8 cellular contexts compared by ENCODE assay signal in genomic region chr10:102114861-102115618, GRCh38. TPM values are rescaled to one million over a fixed set of nuclear protein-coding genes. Genes with fewer than 3 reads are reported as not detected.
A peak's percentile ranks its signal among the peaks of the same experiment; 100 is the strongest.
DNase-seq lines count a peak whose midpoint lies in the region; ATAC-seq, FAIRE-seq and TF ChIP-seq lines count a peak whose summit lies in the region.

No MANE protein-coding gene starts in this region.

- WGBS in A549 (ENCODE audit: missing lambda C conversion rate): 6% methylated on average over 15 of the region's 23 CpGs

- peak overlapping the region; percentile 99 for H3K4me2 ChIP-seq in A549

- CTCF ChIA-PET in A549 (lab: Yijun Ruan, JAX): interaction anchor here (0.7 to 8.7 kb wide), 3 partner anchors 14 to 42 kb away, joined by 3 to 55 read pairs (median 3); no protein-coding TSS in a partner anchor

- H3K4me3 ChIP-seq in A549: peak overlapping the region; percentile 90

- TF ChIP-seq RAD21 in A549 (conservative IDR thresholded peaks at IDR 0.05 in 1 of 2, IDR thresholded peaks at IDR 0.05 in 1 of 2): no peak

- H3K27ac ChIP-seq in A549: peak overlapping the region; percentile 95 to 96

- DNase-seq in A549 (ENCODE audit: low read depth in 1 of 2, low spot score in 1 of 2) (peak; percentile 73 to 76), GM18507 (ENCODE audit: extremely low spot score, insufficient read length, low read depth) (peak; percentile 57), NCI-H2227 (lab: John Stamatoyannopoulos, UW; ENCODE audit: unreplicated experiment) (peak; percentile 84), cerebellum (ENCODE audit: low spot score) (peak; percentile 92), kidney tubule cell (ENCODE audit: low spot score) (peak; percentile 86)
- DNase-seq in activated CD4-positive, alpha-beta T cell treated with anti-CD3 and anti-CD28 coated beads for 1 hour: peak; percentile 69
- DNase-seq in stimulated activated CD4-positive, alpha-beta T cell treated with anti-CD3 and anti-CD28 coated beads, Interleukin-1b, Interleukin-23, amount 100 ng/mL, for 24 hours (ENCODE audit: low read depth in 4 of 4, low spot score in 1 of 4): peak; percentile 55 to 90 (median 78)

- POLR2A ChIA-PET in A549 (lab: Yijun Ruan, JAX): interaction anchor here (0.6 to 2.0 kb wide), 14 partner anchors 10 to 1185 kb away, joined by 3 to 12 read pairs (median 5); partner anchors contain the start of genes NOLC1, OGA and PPRC1

- peak; percentile 95 for TF ChIP-seq POLR2A in A549 (IDR thresholded peaks at IDR 0.05; ENCODE audit: low read length)

- peaks cover 63% of the 10 kb centered on the region for H3K4me1 ChIP-seq in A549

- H3K9me3 ChIP-seq in A549: no peaks in the 10 kb centered on the region

- no peak for TF ChIP-seq CTCF in A549 (IDR thresholded peaks at IDR 0.05)

- ATAC-seq in A549 (peak; percentile 67 to 87), HG03045 (IDR thresholded peaks at IDR 0.05; ENCODE audit: unreplicated experiment) (peak; percentile 74)

- FAIRE-seq in A549 (lab: Jason Lieb, UNC): no peak
- FAIRE-seq in GM18507 (lab: Jason Lieb, UNC): peak; percentile 94

- no peak for TF ChIP-seq EP300 in A549 (IDR thresholded peaks at IDR 0.05)

TF ChIP-seq in A549, 52 proteins besides CTCF, POLR2A, EP300 and RAD21:
- TF ChIP-seq JUN (IDR thresholded peaks at IDR 0.05): peak; percentile 30 to 31; a peak in 3 of 5 replicates
- TF ChIP-seq, protein P1, sequence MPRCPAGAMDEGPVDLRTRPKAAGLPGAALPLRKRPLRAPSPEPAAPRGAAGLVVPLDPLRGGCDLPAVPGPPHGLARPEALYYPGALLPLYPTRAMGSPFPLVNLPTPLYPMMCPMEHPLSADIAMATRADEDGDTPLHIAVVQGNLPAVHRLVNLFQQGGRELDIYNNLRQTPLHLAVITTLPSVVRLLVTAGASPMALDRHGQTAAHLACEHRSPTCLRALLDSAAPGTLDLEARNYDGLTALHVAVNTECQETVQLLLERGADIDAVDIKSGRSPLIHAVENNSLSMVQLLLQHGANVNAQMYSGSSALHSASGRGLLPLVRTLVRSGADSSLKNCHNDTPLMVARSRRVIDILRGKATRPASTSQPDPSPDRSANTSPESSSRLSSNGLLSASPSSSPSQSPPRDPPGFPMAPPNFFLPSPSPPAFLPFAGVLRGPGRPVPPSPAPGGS (IDR thresholded peaks at IDR 0.05): peak; percentile 83; the same call in 2 of the 3 replicates
- peak; percentile 59; the same call in 1 of the 2 replicates for TF ChIP-seq PBX3 (IDR thresholded peaks at IDR 0.05)
- TF ChIP-seq HOXA7 (CRISPR knock-in tag; IDR thresholded peaks at IDR 0.05): no peak

RNA-seq across cellular contexts. Expression of gene LDB1, which starts 5.1 kb away (rescaled TPM):
- 47.0 and 47.5 TPM in 2 replicates for polyA plus RNA-seq in A549 (2011; rRNA removed)
- polyA plus RNA-seq in A549 (2012; cell fraction: cytosol; rRNA removed): 47.6 and 55.4 TPM in 2 replicates
- polyA plus RNA-seq in A549 (2012; cell fraction: nucleus; rRNA removed): 145 and 151 TPM in 2 replicates
- 33.3 to 37.3 TPM (median 37.2 TPM) in 3 replicates for polyA plus RNA-seq in A549 (2017; fragmentation: RNase III; extraction: RNeasy Plus Mini Kit Qiagen cat#74134 plus additional on column Dnase treatment)
- 63.4 and 69.4 TPM in 2 replicates for polyA minus RNA-seq in A549 (2011; rRNA and poly(A)+ RNA removed)
- total RNA-seq in cerebellum: 73.6 TPM

RNA-seq across cellular contexts. Expression of gene PPRC1, which starts 17.8 kb away (rescaled TPM):
- polyA plus RNA-seq in A549 (2011; rRNA removed) (27.0 and 34.1 TPM in 2 replicates), A549 (2017; fragmentation: RNase III; extraction: RNeasy Plus Mini Kit Qiagen cat#74134 plus additional on column Dnase treatment) (43.9 to 49.1 TPM (median 44.1 TPM) in 3 replicates)
- polyA plus RNA-seq in A549 (2012; cell fraction: cytosol; rRNA removed): 42.6 and 53.3 TPM in 2 replicates
- 149 and 152 TPM in 2 replicates for polyA plus RNA-seq in A549 (2012; cell fraction: nucleus; rRNA removed)
- polyA minus RNA-seq in A549 (2011; rRNA and poly(A)+ RNA removed): 59.6 and 71.3 TPM in 2 replicates
- 12.3 TPM for total RNA-seq in cerebellum

RNA-seq across cellular contexts. Expression of gene NOLC1, which starts 37.1 kb away (rescaled TPM):
- polyA plus RNA-seq in A549 (2011; rRNA removed) (128 and 188 TPM in 2 replicates), A549 (2017; fragmentation: RNase III; extraction: RNeasy Plus Mini Kit Qiagen cat#74134 plus additional on column Dnase treatment) (123 to 155 TPM (median 129 TPM) in 3 replicates)
- 98.0 and 113 TPM in 2 replicates for polyA plus RNA-seq in A549 (2012; cell fraction: cytosol; rRNA removed)
- polyA plus RNA-seq in A549 (2012; cell fraction: nucleus; rRNA removed): 76.9 and 103 TPM in 2 replicates
- polyA minus RNA-seq in A549 (2011; rRNA and poly(A)+ RNA removed): 65.4 and 65.9 TPM in 2 replicates
- total RNA-seq in cerebellum: 25.6 TPM

RNA-seq across cellular contexts. Expression of gene HPS6, which starts 49.9 kb away (rescaled TPM):
- polyA plus RNA-seq in A549 (2011; rRNA removed) (5.6 and 7.6 TPM in 2 replicates), A549 (2017; fragmentation: RNase III; extraction: RNeasy Plus Mini Kit Qiagen cat#74134 plus additional on column Dnase treatment) (13.0 to 16.7 TPM (median 15.3 TPM) in 3 replicates)
- 6.6 and 10.0 TPM in 2 replicates for polyA plus RNA-seq in A549 (2012; cell fraction: cytosol; rRNA removed)
- 11.4 and 12.5 TPM in 2 replicates for polyA plus RNA-seq in A549 (2012; cell fraction: nucleus; rRNA removed)
- polyA minus RNA-seq in A549 (2011; rRNA and poly(A)+ RNA removed): 12.1 and 15.2 TPM in 2 replicates
- 6.5 TPM for total RNA-seq in cerebellum

RNA-seq across cellular contexts. Expression of gene ARMH3, which starts 59.1 kb away (rescaled TPM):
- polyA plus RNA-seq in A549 (2011; rRNA removed) (17.3 and 20.1 TPM in 2 replicates), A549 (2017; fragmentation: RNase III; extraction: RNeasy Plus Mini Kit Qiagen cat#74134 plus additional on column Dnase treatment) (11.3 to 13.3 TPM (median 12.7 TPM) in 3 replicates)
- polyA plus RNA-seq in A549 (2012; cell fraction: cytosol; rRNA removed): 8.7 and 9.8 TPM in 2 replicates
- polyA plus RNA-seq in A549 (2012; cell fraction: nucleus; rRNA removed): 9.4 and 36.5 TPM in 2 replicates
- 14.4 and 15.7 TPM in 2 replicates for polyA minus RNA-seq in A549 (2011; rRNA and poly(A)+ RNA removed)
- 20.9 TPM for total RNA-seq in cerebellum

Comparison
In these comparisons a context has a peak if more than half of its experiments do, and no peak if none do; other contexts are left out.
1. Peak in every context shown above with its lines: DNase-seq, ATAC-seq, H3K4me3 ChIP-seq and H3K27ac ChIP-seq.